Comparison of ENCODE assay signal across 11 cellular contexts in the genomic region with DNA sequence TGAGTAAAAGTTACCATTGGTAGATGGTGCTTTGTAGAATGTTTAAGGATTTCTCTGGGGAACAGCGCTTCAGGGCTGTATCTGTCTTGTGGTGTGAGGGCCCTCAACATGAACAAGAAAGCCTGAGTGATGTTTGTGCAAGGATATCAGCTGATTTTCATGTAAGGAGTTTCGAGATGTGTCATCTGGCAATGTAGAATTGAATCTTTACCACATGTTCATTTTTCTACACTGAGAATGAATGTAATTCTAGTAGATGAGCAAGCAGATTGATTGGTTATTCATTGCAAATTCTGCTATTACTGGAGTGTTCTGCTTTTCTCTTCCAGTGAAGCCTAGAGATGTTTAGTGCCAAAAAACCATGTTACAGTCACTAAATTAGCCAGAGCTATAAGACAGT.
A peak's percentile ranks its signal among the peaks of the same experiment; 100 is the strongest.
DNase-seq lines count a peak whose midpoint lies in the region; ATAC-seq, FAIRE-seq and TF ChIP-seq lines count a peak whose summit lies in the region.
"Had no signal": no experiment of that assay in that cellular context is flagged by ENCODE, and none has a peak within 500 bp of the region (broad histone marks: within the 10 kb centered on the region; RNA-seq: fewer than 3 reads in every experiment).

No MANE protein-coding gene starts in this region.

- no peak overlapping the region for H3K4me3 Mint-ChIP-seq in astrocyte (ENCODE audit: unreplicated experiment)
- H3K4me3 Mint-ChIP-seq: activated naive CD8-positive, alpha-beta T cell had no signal

- no peak for FAIRE-seq in astrocyte (lab: Jason Lieb, UNC)

- DNase-seq in GM06990 (ENCODE audit: extremely low read depth, insufficient read length) (peak; percentile 48), astrocyte (ENCODE audit: low read depth) (peak; percentile 78), caudate nucleus (lab: John Stamatoyannopoulos, UW) (no peak), smooth muscle cell (lab: John Stamatoyannopoulos, UW; ENCODE audit: unreplicated experiment) (no peak), T1000 (lab: John Stamatoyannopoulos, UW) (no peak)
- DNase-seq in activated CD4-positive, alpha-beta T cell treated with anti-CD3 and anti-CD28 coated beads, Interleukin-2, amount 50 U/mL, for 48 hours, result no peak
- DNase-seq: sigmoid colon had no signal

- H3K36me3 ChIP-seq in GM06990 (ENCODE audit: control insufficient read depth, insufficient read depth, low read length) (no peaks in the 10 kb centered on the region), astrocyte (ENCODE audit: insufficient read depth, low read length) (no peaks in the 10 kb centered on the region), smooth muscle cell (ENCODE audit: low read depth) (no peaks in the 10 kb centered on the region)
- H3K36me3 ChIP-seq: sigmoid colon, thoracic aorta had no signal

- H3K4me2 ChIP-seq in astrocyte (ENCODE audit: low read length), result no peak overlapping the region
- no peak overlapping the region for H3K4me2 ChIP-seq in smooth muscle cell

- H3K27ac ChIP-seq in astrocyte (ENCODE audit: low read depth, low read length) (no peak overlapping the region), caudate nucleus (ENCODE audit: low read depth, low read length) (no peak overlapping the region), smooth muscle cell (ENCODE audit: low read depth) (no peak overlapping the region)
- H3K27ac ChIP-seq: sigmoid colon had no signal

- H3K4me3 ChIP-seq in GM06990 (replicated peaks; ENCODE audit: low read depth, low read length) (no peak overlapping the region), astrocyte (ENCODE audit: insufficient read depth, low read depth, low read length) (no peak overlapping the region), smooth muscle cell (no peak overlapping the region)
- H3K4me3 ChIP-seq: sigmoid colon, thoracic aorta had no signal

- H4K20me1 ChIP-seq in astrocyte (ENCODE audit: insufficient read depth, low read length) (peaks cover 14% of the 10 kb centered on the region), smooth muscle cell (ENCODE audit: low read depth) (peaks cover 33% of the 10 kb centered on the region)

- peaks cover 3% of the 10 kb centered on the region for H3K9me3 Mint-ChIP-seq in astrocyte (ENCODE audit: unreplicated experiment)

- H3K9me3 ChIP-seq in astrocyte (ENCODE audit: insufficient read depth, low read depth, low read length) (no peaks in the 10 kb centered on the region), smooth muscle cell (replicated peaks; ENCODE audit: low read depth) (no peaks in the 10 kb centered on the region)
- H3K9me3 ChIP-seq: sigmoid colon, thoracic aorta had no signal

- TF ChIP-seq CTCF in GM06990 (IDR thresholded peaks at IDR 0.05; ENCODE audit: insufficient read depth, low read length, poor library complexity, severe bottlenecking) (no peak), astrocyte (IDR thresholded peaks at IDR 0.05; ENCODE audit: insufficient read depth, low read depth, low read length) (no peak), smooth muscle cell (IDR thresholded peaks at IDR 0.05; ENCODE audit: borderline replicate concordance, insufficient read depth, poor library complexity, severe bottlenecking) (no peak)

- H3K27ac Mint-ChIP-seq in astrocyte (ENCODE audit: unreplicated experiment), result no peak overlapping the region
- H3K27ac Mint-ChIP-seq: activated naive CD8-positive, alpha-beta T cell had no signal

- peak; percentile 78 for ATAC-seq in GM19324 (IDR thresholded peaks at IDR 0.05; ENCODE audit: low FRiP score, unreplicated experiment)
- ATAC-seq in HG02938 (IDR thresholded peaks at IDR 0.05; ENCODE audit: unreplicated experiment), result peak; percentile 80

- H2AFZ ChIP-seq in astrocyte (ENCODE audit: low read depth, low read length) (no peak overlapping the region), smooth muscle cell (ENCODE audit: low read depth) (no peak overlapping the region)

- WGBS in smooth muscle cell (ENCODE audit: low lambda C conversion rate), result 98% methylated on average over 2 of the region's 2 CpGs

- peaks cover 4% of the 10 kb centered on the region for H3K4me1 ChIP-seq in astrocyte (ENCODE audit: insufficient read depth, low read length)
- no peaks in the 10 kb centered on the region for H3K4me1 ChIP-seq in smooth muscle cell (ENCODE audit: low read depth)

- H3K27me3 ChIP-seq in GM06990 (replicated peaks; ENCODE audit: control insufficient read depth, insufficient read depth, low read length), result no peaks in the 10 kb centered on the region
- H3K27me3 ChIP-seq in astrocyte (ENCODE audit: insufficient read depth, low read length), result no peaks in the 10 kb centered on the region
- no peaks in the 10 kb centered on the region for H3K27me3 ChIP-seq in smooth muscle cell (ENCODE audit: low read depth)
- H3K27me3 ChIP-seq: sigmoid colon had no signal

- H3K4me1 Mint-ChIP-seq in astrocyte (ENCODE audit: low read depth, unreplicated experiment), result peaks cover 12% of the 10 kb centered on the region

- H3K79me2 ChIP-seq in astrocyte (ENCODE audit: insufficient read depth, low read length), result peaks cover 54% of the 10 kb centered on the region
- H3K79me2 ChIP-seq in smooth muscle cell (ENCODE audit: low read depth), result peaks cover 35% of the 10 kb centered on the region

- no peaks in the 10 kb centered on the region for H3F3A ChIP-seq in smooth muscle cell (ENCODE audit: low read depth)

- peaks cover 9% of the 10 kb centered on the region for H3K36me3 Mint-ChIP-seq in astrocyte (ENCODE audit: low read depth, unreplicated experiment)

- H3K9ac ChIP-seq in astrocyte (ENCODE audit: low read length) (no peak overlapping the region), smooth muscle cell (ENCODE audit: low read depth) (no peak overlapping the region)

- no peaks in the 10 kb centered on the region for H3K27me3 Mint-ChIP-seq in astrocyte (ENCODE audit: low read depth, unreplicated experiment)
- H3K27me3 Mint-ChIP-seq: activated naive CD8-positive, alpha-beta T cell had no signal

Comparison
In these comparisons a context has a peak if more than half of its experiments do, and no peak if none do; other contexts are left out.
1. DNase-seq: peak in GM06990 (single experiment) and astrocyte (single experiment); none in caudate nucleus (0 of 61), smooth muscle cell (single experiment), T1000 (single experiment) and activated CD4-positive, alpha-beta T cell treated with anti-CD3 and anti-CD28 coated beads, Interleukin-2, amount 50 U/mL, for 48 hours (0 of 2).